ENCODE assay signal across 16 cellular contexts in genomic region chr2:21254170-21254965, GRCh38.
"Had no signal": no experiment of that assay in that cellular context is flagged by ENCODE, and none has a peak within 500 bp of the region (broad histone marks: within the 10 kb centered on the region; RNA-seq: fewer than 3 reads in every experiment).

No MANE protein-coding gene starts in this region.

- DNase-seq: activated CD4-positive, alpha-beta T cell treated with anti-CD3 and anti-CD28 coated beads, Interleukin-2, amount 50 U/mL, for 4 hours; activated gamma-delta T cell; activated T-cell treated with anti-CD3 and anti-CD28 coated beads, Interleukin-2, amount 50 U/mL, for 72 hours; adrenal gland; dermis blood vessel endothelial cell; foreskin melanocyte; left ventricle myocardium inferior; mammary epithelial cell; pancreas; spleen; stimulated activated naive CD4-positive, alpha-beta T cell treated with Interleukin-2 at 50 U/mL for 16 hours; SW 1271; T-helper 2 cell had no signal

- H3K4me3 Mint-ChIP-seq: activated T-cell treated with anti-CD3 and anti-CD28 coated beads, Interleukin-2, amount 50 U/mL, for 72 hours; neural progenitor cell; type B pancreatic cell had no signal

- H3K9me3 Mint-ChIP-seq: activated T-cell treated with anti-CD3 and anti-CD28 coated beads, Interleukin-2, amount 50 U/mL, for 72 hours; neural progenitor cell; type B pancreatic cell had no signal

- H3K27me3 ChIP-seq: adrenal gland, neural progenitor cell, pancreas, spleen had no signal

- H3K36me3 Mint-ChIP-seq: activated naive CD4-positive, alpha-beta T cell treated with anti-CD3 and anti-CD28 coated beads, Interleukin-2, amount 50 U/mL, for 72 hours; neural progenitor cell; type B pancreatic cell had no signal

- ATAC-seq: activated naive CD4-positive, alpha-beta T cell treated with anti-CD3 and anti-CD28 coated beads, Interleukin-2, amount 50 U/mL, for 72 hours; activated T-cell treated with anti-CD3 and anti-CD28 coated beads, Interleukin-2, amount 50 U/mL, for 72 hours; pancreas had no signal

- H3K27ac Mint-ChIP-seq: activated naive CD4-positive, alpha-beta T cell treated with anti-CD3 and anti-CD28 coated beads, Interleukin-2, amount 50 U/mL, for 72 hours; activated T-cell treated with anti-CD3 and anti-CD28 coated beads, Interleukin-2, amount 50 U/mL, for 72 hours; neural progenitor cell; type B pancreatic cell had no signal

- H3K4me3 ChIP-seq: adrenal gland, left ventricle myocardium inferior, neural progenitor cell, pancreas, spleen had no signal

- H3K9me3 ChIP-seq: adrenal gland, left ventricle myocardium inferior, pancreas, spleen had no signal

- H3K27ac ChIP-seq: adrenal gland, left ventricle myocardium inferior, neural progenitor cell, pancreas, spleen had no signal

- H3K36me3 ChIP-seq: adrenal gland, left ventricle myocardium inferior, neural progenitor cell, pancreas, spleen had no signal

- H3K4me1 ChIP-seq: pancreas had no signal
